22 cellular contexts compared by ENCODE assay signal in genomic region chr11:47158242-47158641, GRCh38. TPM values are rescaled to one million over a fixed set of nuclear protein-coding genes. Genes with fewer than 3 reads are reported as not detected.
DNase-seq lines count a peak whose midpoint lies in the region; ATAC-seq, FAIRE-seq and TF ChIP-seq lines count a peak whose summit lies in the region.
"Had no signal": no experiment of that assay in that cellular context is flagged by ENCODE, and none has a peak within 500 bp of the region (broad histone marks: within the 10 kb centered on the region; RNA-seq: fewer than 3 reads in every experiment).

No MANE protein-coding gene starts in this region.

- H4K20me1 ChIP-seq in OCI-LY7 (ENCODE audit: insufficient read depth, low read length) = no peaks in the 10 kb centered on the region
- no peaks in the 10 kb centered on the region for H4K20me1 ChIP-seq in endothelial cell of umbilical vein (replicated peaks; ENCODE audit: control insufficient read depth, extremely low read depth, insufficient read depth, low read length)

- H3K27me3 ChIP-seq in endothelial cell of umbilical vein (ENCODE audit: control insufficient read depth in 2 of 2, insufficient read depth in 2 of 2, low read length in 2 of 2) (no peaks in the 10 kb centered on the region), testis (no peaks in the 10 kb centered on the region)
- H3K27me3 ChIP-seq: BLaER1 treated with 17β-estradiol and CSF1 and Interleukin-3, amounts not matched to agents 10 nM and 100 nM had no signal

- TF ChIP-seq POLR2A in endothelial cell of umbilical vein (IDR thresholded peaks at IDR 0.05; ENCODE audit: low read depth, low read length) (no peak), testis (IDR thresholded peaks at IDR 0.05) (no peak)

- dilution Hi-C loops in endothelial cell of umbilical vein (cut with MboI; ENCODE audit: extremely low pct_ligation_motif_present, low sequenced_read_pairs) = no loop called here

- no peak for TF ChIP-seq CTCF in OCI-LY7 (conservative IDR thresholded peaks at IDR 0.05; ENCODE audit: low read length)
- no peak for TF ChIP-seq CTCF in endothelial cell of umbilical vein (IDR thresholded peaks at IDR 0.05; ENCODE audit: extremely low read depth in 1 of 2, insufficient read depth in 1 of 2, low read depth in 1 of 2, low read length in 2 of 2)
- no peak for TF ChIP-seq CTCF in testis (IDR thresholded peaks at IDR 0.05)

- H3K4me3 ChIP-seq in OCI-LY7 (ENCODE audit: low read depth, low read length, poor library complexity, severe bottlenecking) (no peak overlapping the region), endothelial cell of umbilical vein (replicated peaks in 1 of 3; ENCODE audit: insufficient read depth in 1 of 3, low read depth in 1 of 3, low read length in 3 of 3) (no peak overlapping the region), testis (no peak overlapping the region)
- H3K4me3 ChIP-seq: BLaER1 treated with 17β-estradiol and CSF1 and Interleukin-3, amounts not matched to agents 10 nM and 100 nM; GM12878 had no signal

- H3K9me1 ChIP-seq in endothelial cell of umbilical vein (replicated peaks; ENCODE audit: control insufficient read depth, extremely low read depth, insufficient read depth, low read length) = no peaks in the 10 kb centered on the region

- ATAC-seq in HG03565 (IDR thresholded peaks at IDR 0.05; ENCODE audit: unreplicated experiment) (no peak), HG03378 (IDR thresholded peaks at IDR 0.05; ENCODE audit: unreplicated experiment) (no peak)
- ATAC-seq: GM12878 had no signal

- H3K9me2 ChIP-seq in OCI-LY7 (ENCODE audit: insufficient read depth, low read length) = no peaks in the 10 kb centered on the region

- H3K36me3 ChIP-seq in OCI-LY7 (ENCODE audit: insufficient read depth, low read length) (peaks cover 47% of the 10 kb centered on the region), endothelial cell of umbilical vein (ENCODE audit: control insufficient read depth in 2 of 2, extremely low read depth in 1 of 2, insufficient read depth in 2 of 2, low read length in 2 of 2) (peaks cover 0 to under 1% of the 10 kb centered on the region in 2 experiments), testis (ENCODE audit: low read depth, missing control alignments) (no peaks in the 10 kb centered on the region)

- peaks cover 25% of the 10 kb centered on the region for H3K4me1 Mint-ChIP-seq in activated naive CD4-positive, alpha-beta T cell treated with anti-CD3 and anti-CD28 coated beads for 36 hours (ENCODE audit: low read depth)

- FAIRE-seq in endothelial cell of umbilical vein (lab: Jason Lieb, UNC) = no peak
- FAIRE-seq: GM12878, GM18507 had no signal

- no peaks in the 10 kb centered on the region for H3K9me3 ChIP-seq in OCI-LY7 (ENCODE audit: low read length)
- H3K9me3 ChIP-seq in endothelial cell of umbilical vein (replicated peaks; ENCODE audit: control insufficient read depth, insufficient read depth, low read length) = no peaks in the 10 kb centered on the region
- H3K9me3 ChIP-seq in testis = no peaks in the 10 kb centered on the region
- H3K9me3 ChIP-seq: BLaER1 treated with 17β-estradiol and CSF1 and Interleukin-3, amounts not matched to agents 10 nM and 100 nM had no signal

- H2AFZ ChIP-seq in OCI-LY7 (ENCODE audit: low read length) (no peak overlapping the region), endothelial cell of umbilical vein (ENCODE audit: low read depth, low read length) (no peak overlapping the region)

- peak overlapping the region; percentile 28 for H3K27ac ChIP-seq in OCI-LY7 (ENCODE audit: low read depth, low read length, poor library complexity, severe bottlenecking)
- H3K27ac ChIP-seq in endothelial cell of umbilical vein (ENCODE audit: insufficient read depth, low read depth, low read length) = no peak overlapping the region
- no peak overlapping the region for H3K27ac ChIP-seq in testis
- H3K27ac ChIP-seq: BLaER1 treated with 17β-estradiol and CSF1 and Interleukin-3, amounts not matched to agents 10 nM and 100 nM; HL-60; RWPE1 had no signal

- no peaks in the 10 kb centered on the region for H3K9me3 Mint-ChIP-seq in activated naive CD4-positive, alpha-beta T cell treated with anti-CD3 and anti-CD28 coated beads for 36 hours

- CTCF ChIA-PET in activated naive CD4-positive, alpha-beta T cell treated with anti-CD3 and anti-CD28 coated beads for 36 hours (lab: Charles Lee) = interaction anchor here (1.5 kb wide), 1 partner anchor 18 kb away, joined by 4 read pairs; no protein-coding TSS in a partner anchor
- CTCF ChIA-PET in OCI-LY7 (lab: Charles Lee; ENCODE audit: unreplicated experiment) (no interaction called here), endothelial cell of umbilical vein (lab: Charles Lee) (interaction anchor here (0.8 kb wide), 1 partner anchor 12 kb away, joined by 3 read pairs; no protein-coding TSS in a partner anchor)

- peaks cover 1% of the 10 kb centered on the region for H3K36me3 Mint-ChIP-seq in activated naive CD4-positive, alpha-beta T cell treated with anti-CD3 and anti-CD28 coated beads for 36 hours (ENCODE audit: low read depth)

- no peak overlapping the region for H3K9ac ChIP-seq in endothelial cell of umbilical vein (replicated peaks; ENCODE audit: extremely low read depth, insufficient read depth, low read length)

- H3K4me2 ChIP-seq in OCI-LY7 (ENCODE audit: low read length) (no peak overlapping the region), endothelial cell of umbilical vein (ENCODE audit: insufficient read depth, low read length) (no peak overlapping the region)
- H3K4me2 ChIP-seq: BLaER1 treated with 17β-estradiol and CSF1 and Interleukin-3, amounts not matched to agents 10 nM and 100 nM had no signal

- POLR2A ChIA-PET in OCI-LY7 (lab: Charles Lee) = interaction anchor here (0.7 kb wide), 1 partner anchor 36 kb away, joined by 3 read pairs; no protein-coding TSS in a partner anchor
- POLR2A ChIA-PET in endothelial cell of umbilical vein (lab: Charles Lee) = interaction anchor here (0.7 kb wide), 1 partner anchor 10 kb away, joined by 3 read pairs; no protein-coding TSS in a partner anchor

- DNase-seq in activated naive CD4-positive, alpha-beta T cell treated with anti-CD3 and anti-CD28 coated beads for 36 hours = no peak
- DNase-seq in activated naive CD4-positive, alpha-beta T cell treated with anti-CD3 and anti-CD28 coated beads, Interleukin-2, amount 50 U/mL, for 16 hours = no peak
- DNase-seq in OCI-LY7 (ENCODE audit: low spot score) (no peak), endothelial cell of umbilical vein (ENCODE audit: low read depth, low spot score) (peak; percentile 25), putamen (ENCODE audit: low spot score) (peak; percentile 52), testis (no peak)
- DNase-seq: COR-L47; DMS79; HCEC 1CT; KBM-7; NCI-H146; NCI-H2107; NCI-H345; NCI-H69; NK-92 treated with Interleukin-12 subunit alpha and Interleukin-12 subunit beta, amount 100 ng/mL, for 24 hours had no signal

- no TSS peak for BruUV-seq in OCI-LY7 (replicated peaks; lab: Mats Ljungman, UMichigan)
- BruUV-seq in endothelial cell of umbilical vein (replicated peaks; lab: Mats Ljungman, UMichigan) = no TSS peak

- no peak overlapping the region for H3K4me3 Mint-ChIP-seq in activated naive CD4-positive, alpha-beta T cell treated with anti-CD3 and anti-CD28 coated beads for 36 hours

- WGBS in testis, 2 donors = 87 to 93% methylated on average over 5 of the region's 5 CpGs

- intact Hi-C loops in activated naive CD4-positive, alpha-beta T cell treated with anti-CD3 and anti-CD28 coated beads for 36 hours (cut with micrococcal nuclease) = no loop called here
- intact Hi-C loops in OCI-LY7 (cut with micrococcal nuclease; ENCODE audit: unreplicated experiment) = no loop called here
- intact Hi-C loops in endothelial cell of umbilical vein (cut with micrococcal nuclease) = no loop called here
- intact Hi-C loops in testis (cut with DNase I; ENCODE audit: low total_unique reads) = no loop called here

- peak overlapping the region; percentile 31 for H3K27ac Mint-ChIP-seq in activated naive CD4-positive, alpha-beta T cell treated with anti-CD3 and anti-CD28 coated beads for 36 hours

- H3K4me1 ChIP-seq in OCI-LY7 (ENCODE audit: insufficient read depth, low read length, poor library complexity, severe bottlenecking) = peaks cover 61% of the 10 kb centered on the region
- no peaks in the 10 kb centered on the region for H3K4me1 ChIP-seq in endothelial cell of umbilical vein (ENCODE audit: control insufficient read depth, extremely low read depth, insufficient read depth, low read length)
- peaks cover 10% of the 10 kb centered on the region for H3K4me1 ChIP-seq in testis

- H3K79me2 ChIP-seq in OCI-LY7 (ENCODE audit: insufficient read depth, low read depth, low read length) (no peaks in the 10 kb centered on the region), endothelial cell of umbilical vein (ENCODE audit: control insufficient read depth, insufficient read depth, low read length) (no peaks in the 10 kb centered on the region)

- H3K27me3 Mint-ChIP-seq in activated naive CD4-positive, alpha-beta T cell treated with anti-CD3 and anti-CD28 coated beads for 36 hours (ENCODE audit: low read depth) = no peaks in the 10 kb centered on the region

RNA-seq across cellular contexts. Expression of gene ARFGAP2, which starts 18.4 kb away (rescaled TPM):
- total RNA-seq in activated naive CD4-positive, alpha-beta T cell treated with anti-CD3 and anti-CD28 coated beads for 36 hours = 10 to 100 TPM; 75.1 to 78.7 TPM
- total RNA-seq in OCI-LY7 (2014; rRNA removed; shearing (Covaris generic)) = 116 and 136 TPM in 2 replicates
- total RNA-seq in OCI-LY7 (2022) (126 and 135 TPM in 2 replicates), endothelial cell of umbilical vein (78.9 and 84.3 TPM in 2 replicates), testis (100 to 1,000 TPM; 167 to 178 TPM)
- polyA plus RNA-seq in endothelial cell of umbilical vein (101 and 108 TPM in 2 replicates), testis (ENCODE audit: insufficient read depth, low read depth, low replicate concordance) (82.4 TPM)
- polyA plus RNA-seq in endothelial cell of umbilical vein (2011; cell fraction: cytosol; rRNA removed) = 66.2 and 77.5 TPM in 2 replicates
- polyA plus RNA-seq in endothelial cell of umbilical vein (2011; cell fraction: nucleus; rRNA removed) = 210 and 239 TPM in 2 replicates
- polyA plus RNA-seq in endothelial cell of umbilical vein (2012) = 45.1 and 70.9 TPM in 2 replicates
- 111 and 135 TPM in 2 replicates for polyA minus RNA-seq in endothelial cell of umbilical vein
- 35.0 TPM for polyA minus RNA-seq in endothelial cell of umbilical vein (2011; cell fraction: cytosol; rRNA and poly(A)+ RNA removed)
- polyA minus RNA-seq in endothelial cell of umbilical vein (2011; cell fraction: nucleus; rRNA and poly(A)+ RNA removed) = 143 and 150 TPM in 2 replicates

RNA-seq across cellular contexts. Expression of gene PACSIN3, which starts 28.0 kb away (rescaled TPM):
- total RNA-seq in activated naive CD4-positive, alpha-beta T cell treated with anti-CD3 and anti-CD28 coated beads for 36 hours = 1 to 10 TPM; 6.5 to 7.2 TPM
- total RNA-seq in OCI-LY7 (2014; rRNA removed; shearing (Covaris generic)) = not detected in 2 replicates
- not detected in 2 replicates for total RNA-seq in OCI-LY7 (2022)
- 27.2 and 29.0 TPM in 2 replicates for total RNA-seq in endothelial cell of umbilical vein
- 14.7 and 15.2 TPM in 2 replicates for polyA plus RNA-seq in endothelial cell of umbilical vein
- 16.3 and 20.6 TPM in 2 replicates for polyA plus RNA-seq in endothelial cell of umbilical vein (2011; cell fraction: cytosol; rRNA removed)
- 16.6 and 18.6 TPM in 2 replicates for polyA plus RNA-seq in endothelial cell of umbilical vein (2011; cell fraction: nucleus; rRNA removed)
- polyA plus RNA-seq in endothelial cell of umbilical vein (2012) = 16.3 and 27.6 TPM in 2 replicates
- polyA minus RNA-seq in endothelial cell of umbilical vein = 7.5 and 11.2 TPM in 2 replicates
- polyA minus RNA-seq in endothelial cell of umbilical vein (2011; cell fraction: cytosol; rRNA and poly(A)+ RNA removed) = 129 TPM
- 8.0 and 10.8 TPM in 2 replicates for polyA minus RNA-seq in endothelial cell of umbilical vein (2011; cell fraction: nucleus; rRNA and poly(A)+ RNA removed)
- total RNA-seq in testis = 10 to 100 TPM; 10.8 to 12.0 TPM
- 11.0 TPM for polyA plus RNA-seq in testis (ENCODE audit: insufficient read depth, low read depth, low replicate concordance)

RNA-seq across cellular contexts. Expression of gene DDB2, which starts 56.5 kb away (rescaled TPM):
- 100 to 1,000 TPM; 273 to 282 TPM for total RNA-seq in activated naive CD4-positive, alpha-beta T cell treated with anti-CD3 and anti-CD28 coated beads for 36 hours
- total RNA-seq in OCI-LY7 (2014; rRNA removed; shearing (Covaris generic)) = 15.6 and 19.9 TPM in 2 replicates
- total RNA-seq in OCI-LY7 (2022) = 36.0 and 39.4 TPM in 2 replicates
- 92.4 and 112 TPM in 2 replicates for total RNA-seq in endothelial cell of umbilical vein
- polyA plus RNA-seq in endothelial cell of umbilical vein = 86.1 and 96.6 TPM in 2 replicates
- polyA plus RNA-seq in endothelial cell of umbilical vein (2011; cell fraction: cytosol; rRNA removed) = 70.3 and 77.1 TPM in 2 replicates
- 234 and 235 TPM in 2 replicates for polyA plus RNA-seq in endothelial cell of umbilical vein (2011; cell fraction: nucleus; rRNA removed)
- polyA plus RNA-seq in endothelial cell of umbilical vein (2012) = 93.7 and 116 TPM in 2 replicates
- polyA minus RNA-seq in endothelial cell of umbilical vein = 72.1 and 77.4 TPM in 2 replicates
- polyA minus RNA-seq in endothelial cell of umbilical vein (2011; cell fraction: cytosol; rRNA and poly(A)+ RNA removed) = 45.6 TPM
- 58.0 and 75.8 TPM in 2 replicates for polyA minus RNA-seq in endothelial cell of umbilical vein (2011; cell fraction: nucleus; rRNA and poly(A)+ RNA removed)
- total RNA-seq in testis = 10 to 100 TPM; 33.6 to 34.7 TPM
- polyA plus RNA-seq in testis (ENCODE audit: insufficient read depth, low read depth, low replicate concordance) = 20.7 TPM

Comparison
In these comparisons a context has a peak if more than half of its experiments do, and no peak if none do; other contexts are left out.
1. DNase-seq: peak in endothelial cell of umbilical vein (single experiment) and putamen (single experiment); none in activated naive CD4-positive, alpha-beta T cell treated with anti-CD3 and anti-CD28 coated beads for 36 hours (single experiment), activated naive CD4-positive, alpha-beta T cell treated with anti-CD3 and anti-CD28 coated beads, Interleukin-2, amount 50 U/mL, for 16 hours (single experiment), OCI-LY7 (single experiment) and testis (single experiment).
2. RNA of gene PACSIN3, which starts 28.0 kb away (total RNA-seq): 27.2 to 29.0 TPM in endothelial cell of umbilical vein, 10.8 to 12.0 TPM in testis and 6.5 to 7.2 TPM in activated naive CD4-positive, alpha-beta T cell treated with anti-CD3 and anti-CD28 coated beads for 36 hours; not detected in OCI-LY7; every median in the first group is over 4 times any median in the second.